ENCODE assay signal across 19 cellular contexts in genomic region chr10:31765546-31765945, GRCh38.
DNase-seq lines count a peak whose midpoint lies in the region; TF ChIP-seq lines count a peak whose summit lies in the region.
"Had no signal": no experiment of that assay in that cellular context is flagged by ENCODE, and none has a peak within 500 bp of the region (broad histone marks: within the 10 kb centered on the region; RNA-seq: fewer than 3 reads in every experiment).

No MANE protein-coding gene starts in this region.

- WGBS in suprapubic skin, result 70% methylated on average over 9 of the region's 9 CpGs

- no peak for TF ChIP-seq POLR2A in suprapubic skin (IDR thresholded peaks at IDR 0.05)

- H3K27ac ChIP-seq in suprapubic skin, result peak overlapping the region; percentile 38
- H3K27ac ChIP-seq: adrenal gland, spleen had no signal

- H3K27me3 ChIP-seq in suprapubic skin, result no peaks in the 10 kb centered on the region
- H3K27me3 ChIP-seq: adrenal gland, spleen had no signal

- no peak for TF ChIP-seq CTCF in suprapubic skin (IDR thresholded peaks at IDR 0.05)

- no peaks in the 10 kb centered on the region for H3K36me3 ChIP-seq in suprapubic skin
- H3K36me3 ChIP-seq: adrenal gland, spleen had no signal

- H3K9me3 ChIP-seq in suprapubic skin, result no peaks in the 10 kb centered on the region
- H3K9me3 ChIP-seq: adrenal gland, SK-N-SH, spleen had no signal

- H3K4me1 ChIP-seq in suprapubic skin, result peaks cover 12% of the 10 kb centered on the region

- DNase-seq in EH (ENCODE audit: low read depth), result peak; percentile 70
- DNase-seq in RPMI7951 (ENCODE audit: low read depth), result peak; percentile 89
- peak; percentile 55 for DNase-seq in fibroblast of peridontal ligament (ENCODE audit: extremely low read depth)
- no peak for DNase-seq in suprapubic skin (ENCODE audit: low spot score in 2 of 2)
- no peak for DNase-seq in DMS153 (lab: John Stamatoyannopoulos, UW)
- DNase-seq in islet precursor cell, result no peak
- no peak for DNase-seq in NCI-H82 treated with DMSO at 0.1 percent for 48 hours (lab: John Stamatoyannopoulos, UW; ENCODE audit: unreplicated experiment)
- DNase-seq: activated T-cell treated with anti-CD3 and anti-CD28 coated beads, Interleukin-2, amount 50 U/mL, for 24 hours; adrenal gland; CD4-positive, alpha-beta T cell; cortex of kidney; glutamatergic neuron; kidney glomerular epithelial cell; NCI-H1092; NCI-H187 treated with DMSO at 0.1 percent for 48 hours; SK-N-SH; spleen; stimulated activated CD4-positive, alpha-beta T cell treated with anti-CD3 and anti-CD28 coated beads, Interleukin-2, amount 100 ng/mL, for 48 hours; T-helper 17 cell had no signal

- no peak for TF ChIP-seq EP300 in suprapubic skin (IDR thresholded peaks at IDR 0.05)

- H3K4me3 ChIP-seq in suprapubic skin, result no peak overlapping the region
- H3K4me3 ChIP-seq: adrenal gland, spleen had no signal

Comparison
In these comparisons a context has a peak if more than half of its experiments do, and no peak if none do; other contexts are left out.
1. DNase-seq: peak in EH (single experiment), RPMI7951 (single experiment) and fibroblast of peridontal ligament (single experiment); none in suprapubic skin (0 of 2), DMS153 (single experiment), islet precursor cell (single experiment) and NCI-H82 treated with DMSO at 0.1 percent for 48 hours (single experiment).